ENCODE assay signal across 8 cellular contexts in genomic region chr18:59996370-59996966, GRCh38.
DNase-seq lines count a peak whose midpoint lies in the region; ATAC-seq and TF ChIP-seq lines count a peak whose summit lies in the region.

No MANE protein-coding gene starts in this region.

- no peaks in the 10 kb centered on the region for H3K36me3 ChIP-seq in KMS-11 (ENCODE audit: insufficient read depth)
- no peaks in the 10 kb centered on the region for H3K36me3 ChIP-seq in spleen

- H3K27ac ChIP-seq in KMS-11, result no peak overlapping the region
- no peak overlapping the region for H3K27ac ChIP-seq in spleen

- H2AFZ ChIP-seq in KMS-11 (ENCODE audit: low read depth), result no peak overlapping the region

- H3K79me2 ChIP-seq in KMS-11 (ENCODE audit: insufficient read depth, low read depth), result no peaks in the 10 kb centered on the region

- no peaks in the 10 kb centered on the region for H4K20me1 ChIP-seq in KMS-11 (ENCODE audit: insufficient read depth)

- DNase-seq in GM03348 (ENCODE audit: low spot score) (peak; percentile 58), RKO (ENCODE audit: low spot score) (peak; percentile 52), fibroblast of peridontal ligament (ENCODE audit: extremely low read depth) (peak; percentile 78), spleen (no peak), Right ventricle myocardium inferior (ENCODE audit: missing footprints) (no peak)

- TF ChIP-seq CTCF in KMS-11 (conservative IDR thresholded peaks at IDR 0.05; ENCODE audit: low read depth, low read length), result peak; percentile 98
- peak in 7 of 11 experiments; percentile 19 to 39 (median 36) for TF ChIP-seq CTCF in spleen (IDR thresholded peaks at IDR 0.05 in 8 of 11, conservative IDR thresholded peaks at IDR 0.05 in 3 of 11)

- H3K4me1 ChIP-seq in KMS-11 (ENCODE audit: low read depth, poor library complexity, severe bottlenecking), result no peaks in the 10 kb centered on the region
- no peaks in the 10 kb centered on the region for H3K4me1 ChIP-seq in spleen

- intact Hi-C loops in spleen (cut with DNase I; ENCODE audit: low total_unique reads) (no loop called here), Right ventricle myocardium inferior (cut with DNase I) (no loop called here)

- H3K27me3 ChIP-seq in KMS-11 (ENCODE audit: insufficient read depth, low read depth), result no peaks in the 10 kb centered on the region
- H3K27me3 ChIP-seq in spleen (replicated peaks in 1 of 7), result peaks cover 0 to 28% (median 0%) of the 10 kb centered on the region in 7 donors

- H3K9me3 ChIP-seq in spleen, result peaks cover 0 to 11% (median 2%) of the 10 kb centered on the region in 8 donors

- no peak overlapping the region for H3K4me2 ChIP-seq in KMS-11

- WGBS in spleen, 5 donors, result 10 to 21% (median 13%) methylated on average over 5 of the region's 5 CpGs

- no peak for TF ChIP-seq POLR2A in spleen (IDR thresholded peaks at IDR 0.05)

- ATAC-seq in GM21447 (IDR thresholded peaks at IDR 0.05; ENCODE audit: unreplicated experiment), result peak; percentile 68
- no peak for ATAC-seq in Right ventricle myocardium inferior
- no peak for ATAC-seq in HG03571 (IDR thresholded peaks at IDR 0.05; ENCODE audit: unreplicated experiment)

- H3K4me3 ChIP-seq in KMS-11 (IDR thresholded peaks at IDR 0.05; ENCODE audit: insufficient read depth, low read depth, low read length) (no peak overlapping the region), spleen (no peak overlapping the region)

- H3K9ac ChIP-seq in KMS-11, result no peak overlapping the region

Comparison
In these comparisons a context has a peak if more than half of its experiments do, and no peak if none do; other contexts are left out.
1. DNase-seq: peak in GM03348 (single experiment), RKO (single experiment) and fibroblast of peridontal ligament (single experiment); none in spleen (single experiment) and Right ventricle myocardium inferior (single experiment).